17 cellular contexts compared by ENCODE assay signal in genomic region chr1:24373044-24373443, GRCh38. TPM values are rescaled to one million over a fixed set of nuclear protein-coding genes. Genes with fewer than 3 reads are reported as not detected.
DNase-seq lines count a peak whose midpoint lies in the region; ATAC-seq, FAIRE-seq and TF ChIP-seq lines count a peak whose summit lies in the region.
"Had no signal": no experiment of that assay in that cellular context is flagged by ENCODE, and none has a peak within 500 bp of the region (broad histone marks: within the 10 kb centered on the region; RNA-seq: fewer than 3 reads in every experiment).

No MANE protein-coding gene starts in this region.

- H3K4me3 ChIP-seq in Panc1 (ENCODE audit: low read depth in 2 of 2, low read length in 2 of 2) (no peak overlapping the region), pancreas (no peak overlapping the region)
- no peak overlapping the region for H3K4me3 ChIP-seq in naive thymus-derived CD4-positive, alpha-beta T cell (ENCODE audit: low read length)
- H3K4me3 ChIP-seq: breast epithelium, right atrium auricular region had no signal

- TF ChIP-seq CTCF in Panc1 (IDR thresholded peaks at IDR 0.05) (no peak), pancreas (IDR thresholded peaks at IDR 0.05) (no peak)

- H3K36me3 ChIP-seq in Panc1 (ENCODE audit: control insufficient read depth, insufficient read depth, low read length) = no peaks in the 10 kb centered on the region
- no peaks in the 10 kb centered on the region for H3K36me3 ChIP-seq in naive thymus-derived CD4-positive, alpha-beta T cell (ENCODE audit: control insufficient read depth in 2 of 3, insufficient read depth in 3 of 3, low read length in 3 of 3)
- H3K36me3 ChIP-seq in pancreas = no peaks in the 10 kb centered on the region
- H3K36me3 ChIP-seq: breast epithelium, right atrium auricular region had no signal

- no peak overlapping the region for H3K4me3 Mint-ChIP-seq in naive thymus-derived CD4-positive, alpha-beta T cell
- H3K4me3 Mint-ChIP-seq: activated naive CD4-positive, alpha-beta T cell treated with anti-CD3 and anti-CD28 coated beads, Interleukin-2, amount 10 ng/mL, durations not matched to agents 7 days and 5 days; CD8-positive, alpha-beta memory T cell; H9; T-helper 1 cell treated with Interleukin-12 subunit alpha and Interleukin-12 subunit beta and Interleukin-4 antibody, amounts not matched to agents 30 μg/mL and 1 μg/mL, for 36 hours had no signal

- TF ChIP-seq POLR2A in GM12891 (IDR thresholded peaks at IDR 0.05; ENCODE audit: low read depth, low read length) = no peak

- peak; percentile 53 for ATAC-seq in GM19035 (IDR thresholded peaks at IDR 0.05; ENCODE audit: unreplicated experiment)
- no peak for ATAC-seq in Panc1
- peak; percentile 40 for ATAC-seq in naive thymus-derived CD4-positive, alpha-beta T cell
- ATAC-seq in pancreas = no peak

- intact Hi-C loops in Panc1 (cut with micrococcal nuclease; ENCODE audit: unreplicated experiment) (no loop called here), pancreas (cut with DNase I) (no loop called here)
- intact Hi-C loops in naive thymus-derived CD4-positive, alpha-beta T cell (cut with micrococcal nuclease) = no loop called here

- no TSS peak for BruUV-seq in Panc1 (replicated peaks; lab: Mats Ljungman, UMichigan)

- H3K27ac ChIP-seq in Panc1 (ENCODE audit: low read length) (peak overlapping the region; percentile 76), pancreas (no peak overlapping the region)
- H3K27ac ChIP-seq in naive thymus-derived CD4-positive, alpha-beta T cell (ENCODE audit: low read depth, low read length) = no peak overlapping the region
- H3K27ac ChIP-seq: breast epithelium, right atrium auricular region had no signal

- H3K36me3 Mint-ChIP-seq in naive thymus-derived CD4-positive, alpha-beta T cell = peaks cover 0 to 36% (median 0%) of the 10 kb centered on the region in 5 donors
- H3K36me3 Mint-ChIP-seq: activated naive CD4-positive, alpha-beta T cell treated with anti-CD3 and anti-CD28 coated beads, Interleukin-2, amount 10 ng/mL, durations not matched to agents 7 days and 5 days had no signal

- WGBS in pancreas, 2 donors = 88 to 89% methylated on average over 7 of the region's 7 CpGs

- FAIRE-seq in GM12891 (lab: Jason Lieb, UNC) (peak; percentile 96), pancreas (lab: Jason Lieb, UNC) (no peak)

- no peaks in the 10 kb centered on the region for H3K9me3 ChIP-seq in Panc1 (ENCODE audit: control insufficient read depth, insufficient read depth, low read depth, low read length)
- H3K9me3 ChIP-seq in naive thymus-derived CD4-positive, alpha-beta T cell (ENCODE audit: control insufficient read depth in 2 of 3, low read length in 3 of 3) = no peaks in the 10 kb centered on the region
- no peaks in the 10 kb centered on the region for H3K9me3 ChIP-seq in pancreas
- H3K9me3 ChIP-seq: breast epithelium, right atrium auricular region had no signal

- no peaks in the 10 kb centered on the region for H3K27me3 Mint-ChIP-seq in naive thymus-derived CD4-positive, alpha-beta T cell
- H3K27me3 Mint-ChIP-seq: activated naive CD4-positive, alpha-beta T cell treated with anti-CD3 and anti-CD28 coated beads, Interleukin-2, amount 10 ng/mL, durations not matched to agents 7 days and 5 days; CD8-positive, alpha-beta memory T cell had no signal

- no peak overlapping the region for H3K27ac Mint-ChIP-seq in naive thymus-derived CD4-positive, alpha-beta T cell
- H3K27ac Mint-ChIP-seq: activated naive CD4-positive, alpha-beta T cell treated with anti-CD3 and anti-CD28 coated beads, Interleukin-2, amount 10 ng/mL, durations not matched to agents 7 days and 5 days; T-helper 1 cell treated with Interleukin-12 subunit alpha and Interleukin-12 subunit beta and Interleukin-4 antibody, amounts not matched to agents 30 μg/mL and 1 μg/mL, for 36 hours had no signal

- peak; percentile 60 for DNase-seq in GM12891 (ENCODE audit: insufficient read length, low spot score)
- no peak for DNase-seq in Panc1 (ENCODE audit: low read depth, low spot score)
- no peak for DNase-seq in naive thymus-derived CD4-positive, alpha-beta T cell
- no peak for DNase-seq in NCI-H345 (lab: John Stamatoyannopoulos, UW)
- DNase-seq in DMS 273 treated with DMSO at 0.1 percent for 48 hours (lab: John Stamatoyannopoulos, UW) = no peak
- no peak for DNase-seq in pancreas
- DNase-seq: activated naive CD4-positive, alpha-beta T cell treated with anti-CD3 and anti-CD28 coated beads, Interleukin-2, amount 10 ng/mL, durations not matched to agents 7 days and 5 days; CD8-positive, alpha-beta memory T cell; effector CD8-positive, alpha-beta T cell; H9; NCI-H1092 treated with DMSO at 0.1 percent for 48 hours; NCI-H226 had no signal

- H3K4me1 ChIP-seq in Panc1 (ENCODE audit: control insufficient read depth, insufficient read depth, low read length) (peaks cover 25% of the 10 kb centered on the region), pancreas (no peaks in the 10 kb centered on the region)
- H3K4me1 ChIP-seq in naive thymus-derived CD4-positive, alpha-beta T cell (ENCODE audit: control insufficient read depth in 2 of 2, insufficient read depth in 2 of 2, low read length in 2 of 2) = no peaks in the 10 kb centered on the region
- H3K4me1 ChIP-seq: breast epithelium, right atrium auricular region had no signal

- CTCF ChIA-PET in Panc1 (lab: Charles Lee) = interaction anchor here (0.7 to 1.9 kb wide), 2 partner anchors 18 to 171 kb away, joined by 3 to 5 read pairs; no protein-coding TSS in a partner anchor
- CTCF ChIA-PET in naive thymus-derived CD4-positive, alpha-beta T cell (lab: Charles Lee) = no interaction called here

- in situ Hi-C loops in Panc1 (cut with HindIII; ENCODE audit: low pct_unique_long_range_greater_than_20kb, low sequenced_read_pairs) = no loop called here

- H3K27me3 ChIP-seq in Panc1 (ENCODE audit: control insufficient read depth, insufficient read depth, low read length) (no peaks in the 10 kb centered on the region), pancreas (no peaks in the 10 kb centered on the region)
- H3K27me3 ChIP-seq in naive thymus-derived CD4-positive, alpha-beta T cell (ENCODE audit: control insufficient read depth in 2 of 2, insufficient read depth in 2 of 2, low read length in 2 of 2) = no peaks in the 10 kb centered on the region
- H3K27me3 ChIP-seq: breast epithelium, right atrium auricular region had no signal

- POLR2A ChIA-PET in Panc1 (lab: Charles Lee) = no interaction called here
- POLR2A ChIA-PET in naive thymus-derived CD4-positive, alpha-beta T cell (lab: Charles Lee) = no interaction called here

- no peaks in the 10 kb centered on the region for H3K9me3 Mint-ChIP-seq in naive thymus-derived CD4-positive, alpha-beta T cell
- H3K9me3 Mint-ChIP-seq: activated naive CD4-positive, alpha-beta T cell treated with anti-CD3 and anti-CD28 coated beads, Interleukin-2, amount 10 ng/mL, durations not matched to agents 7 days and 5 days; CD8-positive, alpha-beta memory T cell; H9; T-helper 1 cell treated with Interleukin-12 subunit alpha and Interleukin-12 subunit beta and Interleukin-4 antibody, amounts not matched to agents 30 μg/mL and 1 μg/mL, for 36 hours had no signal

- H3K4me1 Mint-ChIP-seq in naive thymus-derived CD4-positive, alpha-beta T cell = no peaks in the 10 kb centered on the region
- H3K4me1 Mint-ChIP-seq: activated naive CD4-positive, alpha-beta T cell treated with anti-CD3 and anti-CD28 coated beads, Interleukin-2, amount 10 ng/mL, durations not matched to agents 7 days and 5 days; CD8-positive, alpha-beta memory T cell had no signal

TF ChIP-seq in GM12891, 5 proteins besides CTCF, POLR2A, EP300 and RAD21:
- no peak for TF ChIP-seq POLR2AphosphoS5 (IDR thresholded peaks at IDR 0.05; ENCODE audit: low read depth, low read length)
- no peak for TF ChIP-seq TAF1 (IDR thresholded peaks at IDR 0.05; ENCODE audit: low read depth, low read length)
- peak; percentile 57 for TF ChIP-seq PAX5 (IDR thresholded peaks at IDR 0.05; ENCODE audit: insufficient read depth, low read length, severe bottlenecking)
- no peak for TF ChIP-seq POU2F2 (IDR thresholded peaks at IDR 0.05; ENCODE audit: low read depth, low read length)
- peak; percentile 91 for TF ChIP-seq SPI1 (IDR thresholded peaks at IDR 0.05; ENCODE audit: low read depth, low read length)

RNA-seq across cellular contexts. Expression of gene STPG1, which starts 40.5 kb away (rescaled TPM):
- 2.3 TPM for polyA plus RNA-seq in GM12891 (2012; ENCODE audit: low read depth, missing spikeins)
- 9.9 TPM for total RNA-seq in Panc1 (2021; ENCODE audit: unreplicated experiment)
- 8.4 TPM for polyA plus RNA-seq in Panc1 (2012; ENCODE audit: insufficient read length)
- 1 to 10 TPM; 3.1 to 6.4 (median 5.3) TPM for total RNA-seq in naive thymus-derived CD4-positive, alpha-beta T cell
- 10 to 100 TPM in 1 of 2 donors, 1 to 10 TPM in 1; 5.3 to 10.1 TPM for polyA plus RNA-seq in naive thymus-derived CD4-positive, alpha-beta T cell
- 1 to 10 TPM; 2.7 to 6.3 (median 3.3) TPM for total RNA-seq in pancreas
- polyA plus RNA-seq in pancreas = 1 to 10 TPM; 3.6 to 4.5 TPM

RNA-seq across cellular contexts. Expression of gene NIPAL3, which starts 42.6 kb away (rescaled TPM):
- 7.1 TPM for polyA plus RNA-seq in GM12891 (2012; ENCODE audit: low read depth, missing spikeins)
- total RNA-seq in Panc1 (2021; ENCODE audit: unreplicated experiment) (13.6 TPM), pancreas (10 to 100 TPM; 16.1 to 25.4 (median 19.3) TPM)
- 12.3 TPM for polyA plus RNA-seq in Panc1 (2012; ENCODE audit: insufficient read length)
- 10 to 100 TPM; 35.5 to 65.0 (median 54.5) TPM for total RNA-seq in naive thymus-derived CD4-positive, alpha-beta T cell
- 100 to 1,000 TPM in 1 of 2 donors, 10 to 100 TPM in 1; 84.1 to 127 TPM for polyA plus RNA-seq in naive thymus-derived CD4-positive, alpha-beta T cell
- polyA plus RNA-seq in pancreas = 1 to 10 TPM; 7.2 to 8.5 TPM

RNA-seq across cellular contexts. Expression of gene GRHL3, which starts 53.9 kb away (rescaled TPM):
- 1.1 TPM for polyA plus RNA-seq in GM12891 (2012; ENCODE audit: low read depth, missing spikeins)
- total RNA-seq in Panc1 (2021; ENCODE audit: unreplicated experiment) (16.7 TPM), pancreas (under 1 TPM; 0.16 to 0.86 (median 0.47) TPM)
- 23.1 TPM for polyA plus RNA-seq in Panc1 (2012; ENCODE audit: insufficient read length)
- total RNA-seq in naive thymus-derived CD4-positive, alpha-beta T cell = not detected
- not detected for polyA plus RNA-seq in naive thymus-derived CD4-positive, alpha-beta T cell
- polyA plus RNA-seq in pancreas = under 1 TPM; 0.11 to 0.33 TPM
- total RNA-seq: myocyte had no signal
- polyA plus RNA-seq: CD8-positive, alpha-beta memory T cell had no signal

Comparison
In these comparisons a context has a peak if more than half of its experiments do, and no peak if none do; other contexts are left out.
1. ATAC-seq: peak in GM19035 (single experiment) and naive thymus-derived CD4-positive, alpha-beta T cell (single experiment); none in Panc1 (single experiment) and pancreas (0 of 4).